In genomic region chr16:48113471-48113870, GRCh38 we compare ENCODE assay signal across 10 cellular contexts. TPM values are rescaled to one million over a fixed set of nuclear protein-coding genes. Genes with fewer than 3 reads are reported as not detected.
DNase-seq lines count a peak whose midpoint lies in the region; ATAC-seq and TF ChIP-seq lines count a peak whose summit lies in the region.
"Had no signal": no experiment of that assay in that cellular context is flagged by ENCODE, and none has a peak within 500 bp of the region (broad histone marks: within the 10 kb centered on the region; RNA-seq: fewer than 3 reads in every experiment).

No MANE protein-coding gene starts in this region.

- no peak overlapping the region for H3K4me3 Mint-ChIP-seq in mesothelial cell of epicardium
- H3K4me3 Mint-ChIP-seq: activated CD4-positive, alpha-beta memory T cell treated with anti-CD3 and anti-CD28 coated beads, Interleukin-2, amount 10 ng/mL, durations not matched to agents 7 days and 5 days had no signal

- no peaks in the 10 kb centered on the region for H3K36me3 ChIP-seq in brain microvascular endothelial cell (replicated peaks)

- no peak overlapping the region for H3K27ac Mint-ChIP-seq in mesothelial cell of epicardium
- H3K27ac Mint-ChIP-seq: activated CD4-positive, alpha-beta memory T cell treated with anti-CD3 and anti-CD28 coated beads, Interleukin-2, amount 10 ng/mL, durations not matched to agents 7 days and 5 days had no signal

- H3K9me3 Mint-ChIP-seq in mesothelial cell of epicardium = no peaks in the 10 kb centered on the region
- H3K9me3 Mint-ChIP-seq: activated CD4-positive, alpha-beta memory T cell treated with anti-CD3 and anti-CD28 coated beads, Interleukin-2, amount 10 ng/mL, durations not matched to agents 7 days and 5 days had no signal

- 71 to 74% methylated on average over 7 of the region's 7 CpGs for WGBS in lower leg skin, 2 donors

- peaks cover 48% of the 10 kb centered on the region for H3K27me3 Mint-ChIP-seq in mesothelial cell of epicardium (ENCODE audit: low read depth)

- ATAC-seq in GM18519 (IDR thresholded peaks at IDR 0.05; ENCODE audit: low FRiP score, unreplicated experiment) = no peak

- H3K27me3 ChIP-seq in brain microvascular endothelial cell (replicated peaks) = no peaks in the 10 kb centered on the region

- intact Hi-C loops in lower leg skin (cut with DNase I; ENCODE audit: low total_unique reads) = no loop called here

- H3K4me3 ChIP-seq in brain microvascular endothelial cell (ENCODE audit: low read depth, low read length) (no peak overlapping the region), lower leg skin (ENCODE audit: low read depth, poor library complexity, severe bottlenecking) (no peak overlapping the region)

- no peak overlapping the region for H3K27ac ChIP-seq in brain microvascular endothelial cell

- no peak for TF ChIP-seq POLR2A in lower leg skin (IDR thresholded peaks at IDR 0.05)

- DNase-seq in GM10248 (ENCODE audit: extremely low spot score) (no peak), HuH-7 (ENCODE audit: low spot score) (peak; percentile 20), brain microvascular endothelial cell (no peak), mesothelial cell of epicardium (ENCODE audit: low spot score in 2 of 2, unreplicated experiment in 2 of 2) (no peak), lower leg skin (ENCODE audit: low spot score in 2 of 2) (no peak)
- no peak for DNase-seq in stimulated activated CD4-positive, alpha-beta T cell treated with anti-CD3 and anti-CD28 coated beads, Interleukin-12 subunit alpha, Interleukin-12 subunit beta, amount 100 ng/mL, for 4 hours
- DNase-seq: activated CD4-positive, alpha-beta memory T cell treated with anti-CD3 and anti-CD28 coated beads, Interleukin-2, amount 10 ng/mL, durations not matched to agents 7 days and 5 days; T-helper 2 cell had no signal

- TF ChIP-seq CTCF in GM10248 (IDR thresholded peaks at IDR 0.05; ENCODE audit: control extremely low read depth, extremely low read depth, low read depth, missing control alignments) (peak; percentile 42), brain microvascular endothelial cell (IDR thresholded peaks at IDR 0.05; ENCODE audit: low read depth, low read length, missing control alignments) (peak; percentile 34), mesothelial cell of epicardium (IDR thresholded peaks at IDR 0.05; ENCODE audit: unreplicated experiment) (peak; percentile 24), lower leg skin (IDR thresholded peaks at IDR 0.05) (no peak)

- H3K36me3 Mint-ChIP-seq in mesothelial cell of epicardium = no peaks in the 10 kb centered on the region

- H3K4me1 Mint-ChIP-seq in mesothelial cell of epicardium = no peaks in the 10 kb centered on the region
- H3K4me1 Mint-ChIP-seq: activated CD4-positive, alpha-beta memory T cell treated with anti-CD3 and anti-CD28 coated beads, Interleukin-2, amount 10 ng/mL, durations not matched to agents 7 days and 5 days had no signal

- CTCF ChIA-PET in GM10248 (lab: Yijun Ruan, JAX) = interaction anchor here (0.8 to 2.8 kb wide), 16 partner anchors 10 to 972 kb away, joined by 3 to 26 read pairs (median 5); partner anchors contain the start of gene NETO2

- in situ Hi-C loops in brain microvascular endothelial cell (cut with HindIII; ENCODE audit: low pct_ligation_motif_present, low sequenced_read_pairs) = no loop called here

- POLR2A ChIA-PET in GM10248 (lab: Yijun Ruan, JAX) = no interaction called here

RNA-seq across cellular contexts. Expression of gene ABCC12, which starts 42.3 kb away (rescaled TPM):
- total RNA-seq in mesothelial cell of epicardium (not detected in 3 replicates), lower leg skin (under 1 TPM in 1 of 4 donors, not detected in 3; 0.16 TPM)
- total RNA-seq: activated CD4-positive, alpha-beta memory T cell treated with anti-CD3 and anti-CD28 coated beads, Interleukin-2, amount 10 ng/mL, durations not matched to agents 7 days and 5 days; subcutaneous adipose tissue had no signal

Comparison
In these comparisons a context has a peak if more than half of its experiments do, and no peak if none do; other contexts are left out.
1. CTCF ChIP-seq: peak in GM10248 (single experiment), brain microvascular endothelial cell (single experiment) and mesothelial cell of epicardium (single experiment); none in lower leg skin (0 of 3).